Comparison of ENCODE assay signal across 1 cellular context in genomic region chr17:21282850-21283249, GRCh38.
TF ChIP-seq lines count a peak whose summit lies in the region.

No MANE protein-coding gene starts in this region.

TF ChIP-seq in WTC11, 78 proteins besides CTCF, POLR2A, EP300 and RAD21:
- no peak for TF ChIP-seq ZSCAN18 (CRISPR knock-in tag; IDR thresholded peaks at IDR 0.05)
- no peak for TF ChIP-seq CDX4 (CRISPR knock-in tag; IDR thresholded peaks at IDR 0.05; ENCODE audit: borderline replicate concordance)
- TF ChIP-seq TP53 (CRISPR knock-in tag; IDR thresholded peaks at IDR 0.05): no peak
- TF ChIP-seq, protein P1, sequence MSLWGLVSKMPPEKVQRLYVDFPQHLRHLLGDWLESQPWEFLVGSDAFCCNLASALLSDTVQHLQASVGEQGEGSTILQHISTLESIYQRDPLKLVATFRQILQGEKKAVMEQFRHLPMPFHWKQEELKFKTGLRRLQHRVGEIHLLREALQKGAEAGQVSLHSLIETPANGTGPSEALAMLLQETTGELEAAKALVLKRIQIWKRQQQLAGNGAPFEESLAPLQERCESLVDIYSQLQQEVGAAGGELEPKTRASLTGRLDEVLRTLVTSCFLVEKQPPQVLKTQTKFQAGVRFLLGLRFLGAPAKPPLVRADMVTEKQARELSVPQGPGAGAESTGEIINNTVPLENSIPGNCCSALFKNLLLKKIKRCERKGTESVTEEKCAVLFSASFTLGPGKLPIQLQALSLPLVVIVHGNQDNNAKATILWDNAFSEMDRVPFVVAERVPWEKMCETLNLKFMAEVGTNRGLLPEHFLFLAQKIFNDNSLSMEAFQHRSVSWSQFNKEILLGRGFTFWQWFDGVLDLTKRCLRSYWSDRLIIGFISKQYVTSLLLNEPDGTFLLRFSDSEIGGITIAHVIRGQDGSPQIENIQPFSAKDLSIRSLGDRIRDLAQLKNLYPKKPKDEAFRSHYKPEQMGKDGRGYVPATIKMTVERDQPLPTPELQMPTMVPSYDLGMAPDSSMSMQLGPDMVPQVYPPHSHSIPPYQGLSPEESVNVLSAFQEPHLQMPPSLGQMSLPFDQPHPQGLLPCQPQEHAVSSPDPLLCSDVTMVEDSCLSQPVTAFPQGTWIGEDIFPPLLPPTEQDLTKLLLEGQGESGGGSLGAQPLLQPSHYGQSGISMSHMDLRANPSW (CRISPR knock-in tag; conservative IDR thresholded peaks at IDR 0.05; ENCODE audit: low read depth): no peak
- TF ChIP-seq CREM (CRISPR knock-in tag; IDR thresholded peaks at IDR 0.05): no peak
- TF ChIP-seq NFE2L1 (CRISPR knock-in tag; IDR thresholded peaks at IDR 0.05): no peak
- TF ChIP-seq, protein P2, sequence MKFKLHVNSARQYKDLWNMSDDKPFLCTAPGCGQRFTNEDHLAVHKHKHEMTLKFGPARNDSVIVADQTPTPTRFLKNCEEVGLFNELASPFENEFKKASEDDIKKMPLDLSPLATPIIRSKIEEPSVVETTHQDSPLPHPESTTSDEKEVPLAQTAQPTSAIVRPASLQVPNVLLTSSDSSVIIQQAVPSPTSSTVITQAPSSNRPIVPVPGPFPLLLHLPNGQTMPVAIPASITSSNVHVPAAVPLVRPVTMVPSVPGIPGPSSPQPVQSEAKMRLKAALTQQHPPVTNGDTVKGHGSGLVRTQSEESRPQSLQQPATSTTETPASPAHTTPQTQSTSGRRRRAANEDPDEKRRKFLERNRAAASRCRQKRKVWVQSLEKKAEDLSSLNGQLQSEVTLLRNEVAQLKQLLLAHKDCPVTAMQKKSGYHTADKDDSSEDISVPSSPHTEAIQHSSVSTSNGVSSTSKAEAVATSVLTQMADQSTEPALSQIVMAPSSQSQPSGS (CRISPR knock-in tag; IDR thresholded peaks at IDR 0.05; ENCODE audit: borderline replicate concordance, low read depth): no peak
- TF ChIP-seq TCF7 (CRISPR knock-in tag; IDR thresholded peaks at IDR 0.05; ENCODE audit: low read depth): no peak
- TF ChIP-seq ATF6 (CRISPR knock-in tag; IDR thresholded peaks at IDR 0.05): no peak
- no peak for TF ChIP-seq MYBL2 (CRISPR knock-in tag; IDR thresholded peaks at IDR 0.05)
- TF ChIP-seq, protein P3, sequence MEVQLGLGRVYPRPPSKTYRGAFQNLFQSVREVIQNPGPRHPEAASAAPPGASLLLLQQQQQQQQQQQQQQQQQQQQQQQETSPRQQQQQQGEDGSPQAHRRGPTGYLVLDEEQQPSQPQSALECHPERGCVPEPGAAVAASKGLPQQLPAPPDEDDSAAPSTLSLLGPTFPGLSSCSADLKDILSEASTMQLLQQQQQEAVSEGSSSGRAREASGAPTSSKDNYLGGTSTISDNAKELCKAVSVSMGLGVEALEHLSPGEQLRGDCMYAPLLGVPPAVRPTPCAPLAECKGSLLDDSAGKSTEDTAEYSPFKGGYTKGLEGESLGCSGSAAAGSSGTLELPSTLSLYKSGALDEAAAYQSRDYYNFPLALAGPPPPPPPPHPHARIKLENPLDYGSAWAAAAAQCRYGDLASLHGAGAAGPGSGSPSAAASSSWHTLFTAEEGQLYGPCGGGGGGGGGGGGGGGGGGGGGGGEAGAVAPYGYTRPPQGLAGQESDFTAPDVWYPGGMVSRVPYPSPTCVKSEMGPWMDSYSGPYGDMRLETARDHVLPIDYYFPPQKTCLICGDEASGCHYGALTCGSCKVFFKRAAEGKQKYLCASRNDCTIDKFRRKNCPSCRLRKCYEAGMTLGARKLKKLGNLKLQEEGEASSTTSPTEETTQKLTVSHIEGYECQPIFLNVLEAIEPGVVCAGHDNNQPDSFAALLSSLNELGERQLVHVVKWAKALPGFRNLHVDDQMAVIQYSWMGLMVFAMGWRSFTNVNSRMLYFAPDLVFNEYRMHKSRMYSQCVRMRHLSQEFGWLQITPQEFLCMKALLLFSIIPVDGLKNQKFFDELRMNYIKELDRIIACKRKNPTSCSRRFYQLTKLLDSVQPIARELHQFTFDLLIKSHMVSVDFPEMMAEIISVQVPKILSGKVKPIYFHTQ (CRISPR knock-in tag; IDR thresholded peaks at IDR 0.05): no peak
- no peak for TF ChIP-seq PRRX2 (CRISPR knock-in tag; IDR thresholded peaks at IDR 0.05)
- TF ChIP-seq FOXP1 (CRISPR knock-in tag; IDR thresholded peaks at IDR 0.05; ENCODE audit: borderline replicate concordance): no peak
- TF ChIP-seq, protein P4, sequence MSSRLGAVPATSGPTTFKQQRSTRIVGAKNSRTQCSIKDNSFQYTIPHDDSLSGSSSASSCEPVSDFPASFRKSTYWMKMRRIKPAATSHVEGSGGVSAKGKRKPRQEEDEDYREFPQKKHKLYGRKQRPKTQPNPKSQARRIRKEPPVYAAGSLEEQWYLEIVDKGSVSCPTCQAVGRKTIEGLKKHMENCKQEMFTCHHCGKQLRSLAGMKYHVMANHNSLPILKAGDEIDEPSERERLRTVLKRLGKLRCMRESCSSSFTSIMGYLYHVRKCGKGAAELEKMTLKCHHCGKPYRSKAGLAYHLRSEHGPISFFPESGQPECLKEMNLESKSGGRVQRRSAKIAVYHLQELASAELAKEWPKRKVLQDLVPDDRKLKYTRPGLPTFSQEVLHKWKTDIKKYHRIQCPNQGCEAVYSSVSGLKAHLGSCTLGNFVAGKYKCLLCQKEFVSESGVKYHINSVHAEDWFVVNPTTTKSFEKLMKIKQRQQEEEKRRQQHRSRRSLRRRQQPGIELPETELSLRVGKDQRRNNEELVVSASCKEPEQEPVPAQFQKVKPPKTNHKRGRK (CRISPR knock-in tag; IDR thresholded peaks at IDR 0.05; ENCODE audit: borderline replicate concordance): no peak
- TF ChIP-seq PREB (CRISPR knock-in tag; IDR thresholded peaks at IDR 0.05; ENCODE audit: borderline replicate concordance): no peak
- TF ChIP-seq, protein P5, sequence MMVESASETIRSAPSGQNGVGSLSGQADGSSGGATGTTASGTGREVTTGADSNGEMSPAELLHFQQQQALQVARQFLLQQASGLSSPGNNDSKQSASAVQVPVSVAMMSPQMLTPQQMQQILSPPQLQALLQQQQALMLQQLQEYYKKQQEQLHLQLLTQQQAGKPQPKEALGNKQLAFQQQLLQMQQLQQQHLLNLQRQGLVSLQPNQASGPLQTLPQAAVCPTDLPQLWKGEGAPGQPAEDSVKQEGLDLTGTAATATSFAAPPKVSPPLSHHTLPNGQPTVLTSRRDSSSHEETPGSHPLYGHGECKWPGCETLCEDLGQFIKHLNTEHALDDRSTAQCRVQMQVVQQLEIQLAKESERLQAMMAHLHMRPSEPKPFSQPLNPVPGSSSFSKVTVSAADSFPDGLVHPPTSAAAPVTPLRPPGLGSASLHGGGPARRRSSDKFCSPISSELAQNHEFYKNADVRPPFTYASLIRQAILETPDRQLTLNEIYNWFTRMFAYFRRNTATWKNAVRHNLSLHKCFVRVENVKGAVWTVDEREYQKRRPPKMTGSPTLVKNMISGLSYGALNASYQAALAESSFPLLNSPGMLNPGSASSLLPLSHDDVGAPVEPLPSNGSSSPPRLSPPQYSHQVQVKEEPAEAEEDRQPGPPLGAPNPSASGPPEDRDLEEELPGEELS (CRISPR knock-in tag; IDR thresholded peaks at IDR 0.05): no peak
- no peak for TF ChIP-seq OVOL2 (CRISPR knock-in tag; IDR thresholded peaks at IDR 0.05; ENCODE audit: borderline replicate concordance)
- TF ChIP-seq, protein P6, sequence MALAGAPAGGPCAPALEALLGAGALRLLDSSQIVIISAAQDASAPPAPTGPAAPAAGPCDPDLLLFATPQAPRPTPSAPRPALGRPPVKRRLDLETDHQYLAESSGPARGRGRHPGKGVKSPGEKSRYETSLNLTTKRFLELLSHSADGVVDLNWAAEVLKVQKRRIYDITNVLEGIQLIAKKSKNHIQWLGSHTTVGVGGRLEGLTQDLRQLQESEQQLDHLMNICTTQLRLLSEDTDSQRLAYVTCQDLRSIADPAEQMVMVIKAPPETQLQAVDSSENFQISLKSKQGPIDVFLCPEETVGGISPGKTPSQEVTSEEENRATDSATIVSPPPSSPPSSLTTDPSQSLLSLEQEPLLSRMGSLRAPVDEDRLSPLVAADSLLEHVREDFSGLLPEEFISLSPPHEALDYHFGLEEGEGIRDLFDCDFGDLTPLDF (CRISPR knock-in tag; IDR thresholded peaks at IDR 0.05): no peak
- no peak for TF ChIP-seq CBFB (CRISPR knock-in tag; IDR thresholded peaks at IDR 0.05; ENCODE audit: low read depth)
- no peak for TF ChIP-seq MAX (CRISPR knock-in tag; IDR thresholded peaks at IDR 0.05)
